In genomic region chr1:234853906-234854647, GRCh38 we compare ENCODE assay signal across 14 cellular contexts.
DNase-seq lines count a peak whose midpoint lies in the region; FAIRE-seq and TF ChIP-seq lines count a peak whose summit lies in the region.
"Had no signal": no experiment of that assay in that cellular context is flagged by ENCODE, and none has a peak within 500 bp of the region (broad histone marks: within the 10 kb centered on the region; RNA-seq: fewer than 3 reads in every experiment).

No MANE protein-coding gene starts in this region.

- FAIRE-seq in astrocyte (lab: Jason Lieb, UNC) = no peak

- peaks cover 23% of the 10 kb centered on the region for H3K4me1 ChIP-seq in astrocyte (ENCODE audit: insufficient read depth, low read length)
- peaks cover 41 to 43% of the 10 kb centered on the region in 2 experiments for H3K4me1 ChIP-seq in neutrophil (ENCODE audit: control insufficient read depth in 1 of 2, insufficient read depth in 1 of 2, low read depth in 1 of 2, low read length in 1 of 2)
- H3K4me1 ChIP-seq: psoas muscle had no signal

- H3K4me3 ChIP-seq in MG63 (no peak overlapping the region), astrocyte (ENCODE audit: insufficient read depth, low read depth, low read length) (no peak overlapping the region), neutrophil (ENCODE audit: low read depth in 1 of 2, low read length in 1 of 2) (no peak overlapping the region)
- H3K4me3 ChIP-seq: psoas muscle, SK-N-MC, tibial nerve had no signal

- H3K27me3 ChIP-seq in MG63 = no peaks in the 10 kb centered on the region
- no peaks in the 10 kb centered on the region for H3K27me3 ChIP-seq in astrocyte (ENCODE audit: insufficient read depth, low read length)
- H3K27me3 ChIP-seq in neutrophil = no peaks in the 10 kb centered on the region
- H3K27me3 ChIP-seq: tibial nerve had no signal

- no peaks in the 10 kb centered on the region for H4K20me1 ChIP-seq in astrocyte (ENCODE audit: insufficient read depth, low read length)

- peaks cover 29% of the 10 kb centered on the region for H3K4me1 Mint-ChIP-seq in astrocyte (ENCODE audit: low read depth, unreplicated experiment)

- H3K9me3 Mint-ChIP-seq in astrocyte (ENCODE audit: unreplicated experiment) = no peaks in the 10 kb centered on the region
- H3K9me3 Mint-ChIP-seq: CD4-positive, alpha-beta T cell had no signal

- H3K27me3 Mint-ChIP-seq in astrocyte (ENCODE audit: low read depth, unreplicated experiment) = no peaks in the 10 kb centered on the region
- H3K27me3 Mint-ChIP-seq: CD4-positive, alpha-beta T cell had no signal

- H3K79me2 ChIP-seq in astrocyte (ENCODE audit: insufficient read depth, low read length) = no peaks in the 10 kb centered on the region

- H3K27ac ChIP-seq in astrocyte (ENCODE audit: low read depth, low read length) = no peak overlapping the region
- H3K27ac ChIP-seq in neutrophil = peak overlapping the region; percentile 43
- H3K27ac ChIP-seq: psoas muscle, SK-N-MC, tibial nerve had no signal

- peak; percentile 69 for DNase-seq in GDM1 (lab: John Stamatoyannopoulos, UW)
- DNase-seq in MG63 = peak; percentile 40
- DNase-seq in astrocyte (ENCODE audit: low read depth) = peak; percentile 27
- no peak for DNase-seq in islet precursor cell
- no peak for DNase-seq in NCI-H1092 (lab: John Stamatoyannopoulos, UW)
- DNase-seq in HCEC 1CT = no peak
- DNase-seq: activated naive CD4-positive, alpha-beta T cell treated with anti-CD3 and anti-CD28 coated beads, Interleukin-2, amount 10 ng/mL, durations not matched to agents 7 days and 5 days; CD4-positive, alpha-beta T cell; NCI-H1048; psoas muscle had no signal

- H3K27ac Mint-ChIP-seq in astrocyte (ENCODE audit: unreplicated experiment) = no peak overlapping the region
- H3K27ac Mint-ChIP-seq: activated naive CD4-positive, alpha-beta T cell treated with anti-CD3 and anti-CD28 coated beads, Interleukin-2, amount 10 ng/mL, durations not matched to agents 7 days and 5 days; CD4-positive, alpha-beta T cell; WTC11 had no signal

- no peak overlapping the region for H3K4me2 ChIP-seq in astrocyte (ENCODE audit: low read length)

- no peak overlapping the region for H3K9ac ChIP-seq in astrocyte (ENCODE audit: low read length)

- H2AFZ ChIP-seq in astrocyte (ENCODE audit: low read depth, low read length) = no peak overlapping the region

- H3K36me3 Mint-ChIP-seq in astrocyte (ENCODE audit: low read depth, unreplicated experiment) = peaks cover 2% of the 10 kb centered on the region

- TF ChIP-seq CTCF in astrocyte (IDR thresholded peaks at IDR 0.05; ENCODE audit: insufficient read depth, low read depth, low read length) (no peak), neutrophil (IDR thresholded peaks at IDR 0.05) (no peak)

- H3K36me3 ChIP-seq in MG63 = no peaks in the 10 kb centered on the region
- no peaks in the 10 kb centered on the region for H3K36me3 ChIP-seq in astrocyte (ENCODE audit: insufficient read depth, low read length)
- H3K36me3 ChIP-seq in neutrophil = no peaks in the 10 kb centered on the region
- H3K36me3 ChIP-seq: tibial nerve had no signal

- no peaks in the 10 kb centered on the region for H3K9me3 ChIP-seq in MG63
- no peaks in the 10 kb centered on the region for H3K9me3 ChIP-seq in astrocyte (ENCODE audit: insufficient read depth, low read depth, low read length)
- H3K9me3 ChIP-seq in neutrophil = no peaks in the 10 kb centered on the region
- H3K9me3 ChIP-seq: psoas muscle, tibial nerve had no signal

- no peak overlapping the region for H3K4me3 Mint-ChIP-seq in astrocyte (ENCODE audit: unreplicated experiment)
- H3K4me3 Mint-ChIP-seq: activated naive CD4-positive, alpha-beta T cell treated with anti-CD3 and anti-CD28 coated beads, Interleukin-2, amount 10 ng/mL, durations not matched to agents 7 days and 5 days; CD4-positive, alpha-beta T cell; WTC11 had no signal

Comparison
In these comparisons a context has a peak if more than half of its experiments do, and no peak if none do; other contexts are left out.
1. DNase-seq: peak in GDM1 (single experiment), MG63 (single experiment) and astrocyte (single experiment); none in islet precursor cell (single experiment), NCI-H1092 (single experiment) and HCEC 1CT (single experiment).